ENCODE assay signal across 10 cellular contexts in the genomic region with DNA sequence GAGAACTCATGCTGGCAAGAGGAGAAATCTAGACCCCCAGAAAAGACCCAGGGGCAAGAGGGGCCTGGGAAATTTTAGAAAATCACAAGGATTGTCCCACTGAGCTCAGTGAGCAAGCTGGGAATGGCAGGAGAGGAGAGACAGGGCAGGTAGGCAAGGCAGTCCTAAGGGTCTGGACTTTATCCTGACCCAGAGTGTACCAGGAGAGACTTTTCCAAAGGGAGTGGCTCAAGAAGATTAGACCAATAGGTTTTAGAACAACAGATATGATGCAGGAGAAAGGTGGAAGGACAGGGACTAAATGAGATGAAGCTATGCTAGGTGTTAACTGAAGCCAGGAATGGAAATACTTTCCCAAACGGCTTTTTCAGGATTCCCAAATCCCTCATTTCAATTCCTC.
"Had no signal": no experiment of that assay in that cellular context is flagged by ENCODE, and none has a peak within 500 bp of the region (broad histone marks: within the 10 kb centered on the region; RNA-seq: fewer than 3 reads in every experiment).

No MANE protein-coding gene starts in this region.

- H3K4me3 ChIP-seq: GM23248, GM23338, HAP-1 had no signal

- H3K4me1 ChIP-seq: HAP-1 had no signal

- H2AFZ ChIP-seq: GM23248, GM23338 had no signal

- H3K9me3 ChIP-seq: HAP-1 had no signal

- H3K4me2 ChIP-seq: GM23338 had no signal

- H3K36me3 ChIP-seq: HAP-1 had no signal

- DNase-seq: GM23248, GOT3, H7, H9, HCEC 1CT, HFFc6 had no signal

- FAIRE-seq: H1, H54 had no signal

- H3K27ac ChIP-seq: GM23248 had no signal

- H3K9ac ChIP-seq: GM23248 had no signal
